8 cellular contexts compared by ENCODE assay signal in genomic region chr4:73341454-73341853, GRCh38.
DNase-seq lines count a peak whose midpoint lies in the region; ATAC-seq and TF ChIP-seq lines count a peak whose summit lies in the region.

No MANE protein-coding gene starts in this region.

- no peak for TF ChIP-seq POLR2A in Peyer's patch (IDR thresholded peaks at IDR 0.05)

- no peaks in the 10 kb centered on the region for H3K27me3 ChIP-seq in Peyer's patch

- DNase-seq in CD1c-positive myeloid dendritic cell (ENCODE audit: extremely low spot score): peak; percentile 7
- DNase-seq in LNCaP clone FGC (ENCODE audit: low read depth): peak; percentile 37
- peak in 1 of 3 donors; percentile 74 for DNase-seq in Peyer's patch
- DNase-seq in epithelial cell of proximal tubule (ENCODE audit: low read depth): peak; percentile 43
- peak in 42 of 56 donors; percentile 0 to 71 (median 19) for DNase-seq in nucleus accumbens (lab: John Stamatoyannopoulos, UW)

- no peaks in the 10 kb centered on the region for H3K36me3 ChIP-seq in Peyer's patch

- peak; percentile 96 for TF ChIP-seq CTCF in LNCaP clone FGC (IDR thresholded peaks at IDR 0.05; ENCODE audit: control insufficient read depth, extremely low read depth, insufficient read depth)
- TF ChIP-seq CTCF in Peyer's patch (IDR thresholded peaks at IDR 0.05): peak in 4 of 6 experiments; percentile 30 to 91 (median 81)
- TF ChIP-seq CTCF in epithelial cell of proximal tubule (conservative IDR thresholded peaks at IDR 0.05; ENCODE audit: low read depth, low read length): peak; percentile 93

- H3K9me3 ChIP-seq in Peyer's patch: no peaks in the 10 kb centered on the region

- H3K4me1 ChIP-seq in Peyer's patch: no peaks in the 10 kb centered on the region

- H3K27ac ChIP-seq in Peyer's patch: no peak overlapping the region

- ATAC-seq in GM18868 (IDR thresholded peaks at IDR 0.05; ENCODE audit: unreplicated experiment) (peak; percentile 80), GM21381 (IDR thresholded peaks at IDR 0.05; ENCODE audit: unreplicated experiment) (no peak), GM19467 (IDR thresholded peaks at IDR 0.05; ENCODE audit: unreplicated experiment) (no peak)

- H3K4me3 ChIP-seq in LNCaP clone FGC (ENCODE audit: low read depth, low read length) (no peak overlapping the region), Peyer's patch (no peak overlapping the region), epithelial cell of proximal tubule (ENCODE audit: low read depth, low read length) (no peak overlapping the region)
